ENCODE assay signal across 1 cellular context in the genomic region with DNA sequence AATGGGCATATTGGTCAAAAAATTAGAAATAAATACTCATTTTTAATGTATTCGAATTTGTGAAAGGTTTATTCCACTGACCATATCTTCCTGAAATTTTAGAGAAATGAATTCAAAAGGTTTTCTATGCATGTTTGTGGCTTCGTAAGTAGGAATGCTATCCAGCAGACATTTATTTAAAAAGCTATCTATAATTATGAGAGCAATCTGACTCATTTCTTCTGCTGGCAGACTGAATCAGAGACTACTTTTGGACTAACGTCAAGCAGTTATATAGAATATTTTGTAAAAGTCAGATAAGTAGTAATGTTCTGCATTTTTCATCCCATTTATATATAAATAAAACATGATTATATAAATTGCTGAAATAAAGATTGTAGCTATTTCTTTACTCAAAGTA.
TF ChIP-seq lines count a peak whose summit lies in the region.

No MANE protein-coding gene starts in this region.

TF ChIP-seq in GM23338, 12 proteins besides CTCF, POLR2A, EP300 and RAD21 (continued from another document):
- TF ChIP-seq ZNF462 (CRISPR knock-in tag; IDR thresholded peaks at IDR 0.05) (no peak), CREB1 (CRISPR knock-in tag; IDR thresholded peaks at IDR 0.05; ENCODE audit: low read depth) (no peak), NANOG (IDR thresholded peaks at IDR 0.05; ENCODE audit: borderline replicate concordance) (no peak), POLR2AphosphoS5 (IDR thresholded peaks at IDR 0.05; ENCODE audit: low read depth) (no peak), JUNB (IDR thresholded peaks at IDR 0.05; ENCODE audit: unreplicated experiment) (no peak), STAT1 (IDR thresholded peaks at IDR 0.05; ENCODE audit: unreplicated experiment) (no peak), ZNF331 (CRISPR knock-in tag; IDR thresholded peaks at IDR 0.05; ENCODE audit: low read depth) (no peak), EZH2 (IDR thresholded peaks at IDR 0.05; ENCODE audit: low read depth, unreplicated experiment) (no peak)
- TF ChIP-seq, protein P1, sequence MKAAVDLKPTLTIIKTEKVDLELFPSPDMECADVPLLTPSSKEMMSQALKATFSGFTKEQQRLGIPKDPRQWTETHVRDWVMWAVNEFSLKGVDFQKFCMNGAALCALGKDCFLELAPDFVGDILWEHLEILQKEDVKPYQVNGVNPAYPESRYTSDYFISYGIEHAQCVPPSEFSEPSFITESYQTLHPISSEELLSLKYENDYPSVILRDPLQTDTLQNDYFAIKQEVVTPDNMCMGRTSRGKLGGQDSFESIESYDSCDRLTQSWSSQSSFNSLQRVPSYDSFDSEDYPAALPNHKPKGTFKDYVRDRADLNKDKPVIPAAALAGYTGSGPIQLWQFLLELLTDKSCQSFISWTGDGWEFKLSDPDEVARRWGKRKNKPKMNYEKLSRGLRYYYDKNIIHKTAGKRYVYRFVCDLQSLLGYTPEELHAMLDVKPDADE (IDR thresholded peaks at IDR 0.05) = no peak
